10 cellular contexts compared by ENCODE assay signal in the genomic region with DNA sequence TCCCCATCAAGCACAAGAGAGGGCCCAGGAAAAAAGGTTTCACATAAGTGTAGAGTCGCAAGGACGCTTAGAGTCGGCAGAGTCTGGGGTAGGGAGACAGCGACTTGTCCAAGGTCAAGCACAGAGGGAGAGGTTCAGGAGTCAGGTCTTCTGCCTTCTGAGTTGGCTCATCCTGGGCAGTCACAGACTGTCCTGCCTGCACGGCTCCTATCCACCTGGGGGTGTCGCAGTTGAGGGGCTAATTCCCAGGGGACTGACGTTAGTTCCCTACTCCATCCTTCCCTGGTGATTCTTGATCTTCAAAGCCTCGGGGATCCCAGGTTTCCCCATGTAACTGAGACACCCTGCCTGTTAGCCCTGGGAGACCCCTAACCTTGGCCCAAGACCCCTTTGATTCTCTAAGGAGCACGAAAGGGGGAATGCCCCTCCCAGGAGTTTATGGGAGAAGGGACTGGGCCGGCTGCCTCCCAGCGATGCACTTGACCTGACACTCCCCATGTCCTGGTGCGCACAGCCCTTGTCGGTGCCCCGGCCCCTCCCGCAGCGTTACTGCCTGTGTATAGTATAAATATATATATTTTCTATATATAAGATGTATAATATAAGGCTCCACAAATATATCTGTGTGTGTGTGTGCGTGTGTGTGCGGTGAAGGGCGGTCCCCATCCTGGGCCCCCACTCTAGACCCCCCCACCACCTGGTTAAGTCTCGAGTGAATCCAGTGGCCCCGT.
A peak's percentile ranks its signal among the peaks of the same experiment; 100 is the strongest.
DNase-seq lines count a peak whose midpoint lies in the region; ATAC-seq and TF ChIP-seq lines count a peak whose summit lies in the region.
"Had no signal": no experiment of that assay in that cellular context is flagged by ENCODE, and none has a peak within 500 bp of the region (broad histone marks: within the 10 kb centered on the region; RNA-seq: fewer than 3 reads in every experiment).

No MANE protein-coding gene starts in this region.

- H3K27me3 ChIP-seq in parathyroid adenoma (ENCODE audit: control insufficient read depth, insufficient read depth, low read length) = no peaks in the 10 kb centered on the region

- peak; percentile 11 for TF ChIP-seq CTCF in parathyroid adenoma (IDR thresholded peaks at IDR 0.05)

- peak; percentile 42 for DNase-seq in DMS 273 (lab: John Stamatoyannopoulos, UW; ENCODE audit: unreplicated experiment)
- DNase-seq in DMS 273 treated with DMSO at 0.1 percent for 48 hours (lab: John Stamatoyannopoulos, UW) = no peak
- DNase-seq in NCI-H1092 treated with DMSO at 0.1 percent for 48 hours (lab: John Stamatoyannopoulos, UW) = peak; percentile 4
- peak; percentile 66 for DNase-seq in ecto neural progenitor cell (ENCODE audit: low spot score)
- no peak for DNase-seq in activated gamma-delta T cell treated with Interleukin-2 at 50 U/mL for 16 hours
- DNase-seq in NCI-H1694 treated with DMSO at 0.1 percent for 48 hours (lab: John Stamatoyannopoulos, UW) = no peak
- DNase-seq: activated CD8-positive, alpha-beta T cell treated with anti-CD3 and anti-CD28 coated beads, Interleukin-2, amount 10 ng/mL, durations not matched to agents 7 days and 5 days; NK-92 treated with Interleukin-12 subunit alpha and Interleukin-12 subunit beta, amount 100 ng/mL, for 24 hours had no signal

- H3K27ac ChIP-seq in parathyroid adenoma = no peak overlapping the region

- no peak overlapping the region for H3K4me3 ChIP-seq in parathyroid adenoma (ENCODE audit: low read depth, low read length)

- no peaks in the 10 kb centered on the region for H3K79me2 ChIP-seq in parathyroid adenoma

- no peaks in the 10 kb centered on the region for H3K36me3 ChIP-seq in parathyroid adenoma (ENCODE audit: control insufficient read depth, insufficient read depth, low read length)

- ATAC-seq in GM18907 (IDR thresholded peaks at IDR 0.05; ENCODE audit: unreplicated experiment) = no peak
- ATAC-seq: activated CD8-positive, alpha-beta T cell treated with anti-CD3 and anti-CD28 coated beads, Interleukin-2, amount 10 ng/mL, durations not matched to agents 7 days and 5 days had no signal

- H3K9ac ChIP-seq in parathyroid adenoma = no peak overlapping the region

- no peak overlapping the region for H3K4me2 ChIP-seq in parathyroid adenoma (ENCODE audit: low read length)

- no peak overlapping the region for H2AFZ ChIP-seq in parathyroid adenoma

- no peaks in the 10 kb centered on the region for H3K4me1 ChIP-seq in parathyroid adenoma

- no peaks in the 10 kb centered on the region for H3K9me3 ChIP-seq in parathyroid adenoma (ENCODE audit: control insufficient read depth, low read length)

Comparison
In these comparisons a context has a peak if more than half of its experiments do, and no peak if none do; other contexts are left out.
1. DNase-seq: peak in DMS 273 (single experiment), NCI-H1092 treated with DMSO at 0.1 percent for 48 hours (single experiment) and ecto neural progenitor cell (single experiment); none in DMS 273 treated with DMSO at 0.1 percent for 48 hours (single experiment), activated gamma-delta T cell treated with Interleukin-2 at 50 U/mL for 16 hours (single experiment) and NCI-H1694 treated with DMSO at 0.1 percent for 48 hours (single experiment).